In genomic region chr2:143209570-143210445, GRCh38 we compare ENCODE assay signal across 13 cellular contexts.
A peak's percentile ranks its signal among the peaks of the same experiment; 100 is the strongest.
DNase-seq lines count a peak whose midpoint lies in the region; ATAC-seq, FAIRE-seq and TF ChIP-seq lines count a peak whose summit lies in the region.
"Had no signal": no experiment of that assay in that cellular context is flagged by ENCODE, and none has a peak within 500 bp of the region (broad histone marks: within the 10 kb centered on the region; RNA-seq: fewer than 3 reads in every experiment).

No MANE protein-coding gene starts in this region.

- FAIRE-seq in HepG2 (lab: Jason Lieb, UNC): no peak

- H2AFZ ChIP-seq in HepG2 (ENCODE audit: low read length) (no peak overlapping the region), neural progenitor cell (replicated peaks) (peak overlapping the region; percentile 48)

- H3K4me3 ChIP-seq in HepG2 (replicated peaks in 1 of 3; ENCODE audit: insufficient read depth in 1 of 3, low read depth in 2 of 3, low read length in 3 of 3) (no peak overlapping the region), right lobe of liver (no peak overlapping the region), choroid plexus epithelial cell (ENCODE audit: low read depth, low read length) (no peak overlapping the region), neural progenitor cell (no peak overlapping the region)

- H3K36me3 Mint-ChIP-seq in neural progenitor cell: no peaks in the 10 kb centered on the region

- H3K79me2 ChIP-seq in HepG2 (ENCODE audit: insufficient read depth, low read length) (no peaks in the 10 kb centered on the region), neural progenitor cell (ENCODE audit: low read depth) (no peaks in the 10 kb centered on the region)

- H3K9ac ChIP-seq in HepG2 (ENCODE audit: insufficient read depth, low read depth, low read length) (no peak overlapping the region), neural progenitor cell (no peak overlapping the region)
- H3K9ac ChIP-seq: KMS-11 had no signal

- TF ChIP-seq POLR2A in HepG2 (IDR thresholded peaks at IDR 0.05; ENCODE audit: insufficient read depth in 1 of 2, low read depth in 2 of 2, low read length in 2 of 2) (no peak), right lobe of liver (IDR thresholded peaks at IDR 0.05) (no peak)

- no peaks in the 10 kb centered on the region for H3K27me3 Mint-ChIP-seq in neural progenitor cell (ENCODE audit: insufficient read depth, low read depth)

- intact Hi-C loops in HepG2 (cut with micrococcal nuclease; ENCODE audit: unreplicated experiment) (no loop called here), right lobe of liver (cut with DNase I) (no loop called here)

- H3K27ac ChIP-seq in HepG2 (ENCODE audit: extremely low read length, insufficient read depth, low read length) (no peak overlapping the region), right lobe of liver (no peak overlapping the region), neural progenitor cell (no peak overlapping the region)
- H3K27ac ChIP-seq: KMS-11 had no signal

- H3K27ac Mint-ChIP-seq in neural progenitor cell: no peak overlapping the region
- H3K27ac Mint-ChIP-seq: HFFc6 had no signal

- TF ChIP-seq EP300 in HepG2 (IDR thresholded peaks at IDR 0.05; ENCODE audit: low read depth in 2 of 2, low read length in 2 of 2): no peak
- TF ChIP-seq EP300 in HepG2 (CRISPR knock-in tag; IDR thresholded peaks at IDR 0.05; ENCODE audit: borderline replicate concordance): no peak

- no peak overlapping the region for H3K4me3 Mint-ChIP-seq in neural progenitor cell
- H3K4me3 Mint-ChIP-seq: HFFc6 had no signal

- TF ChIP-seq CTCF in HepG2 (CRISPR knock-in tag; IDR thresholded peaks at IDR 0.05): no peak
- TF ChIP-seq CTCF in right lobe of liver (IDR thresholded peaks at IDR 0.05): no peak
- TF ChIP-seq CTCF in choroid plexus epithelial cell (conservative IDR thresholded peaks at IDR 0.05; ENCODE audit: low read depth, low read length): no peak
- no peak for TF ChIP-seq CTCF in neural progenitor cell (IDR thresholded peaks at IDR 0.05)

- no peak for TF ChIP-seq RAD21 in HepG2 (CRISPR knock-in tag; IDR thresholded peaks at IDR 0.05)

- no peaks in the 10 kb centered on the region for H3K4me1 ChIP-seq in HepG2 (ENCODE audit: insufficient read depth, low read length)
- no peaks in the 10 kb centered on the region for H3K4me1 ChIP-seq in right lobe of liver
- no peaks in the 10 kb centered on the region for H3K4me1 ChIP-seq in neural progenitor cell

- ATAC-seq in HepG2 (no peak), right lobe of liver (no peak), GM19035 (IDR thresholded peaks at IDR 0.05; ENCODE audit: unreplicated experiment) (no peak)

- H3K9me3 ChIP-seq in HepG2 (ENCODE audit: low read length): no peaks in the 10 kb centered on the region
- no peaks in the 10 kb centered on the region for H3K9me3 ChIP-seq in right lobe of liver
- no peaks in the 10 kb centered on the region for H3K9me3 ChIP-seq in neural progenitor cell (ENCODE audit: low read depth)

- DNase-seq in HepG2 (ENCODE audit: low spot score) (no peak), right lobe of liver (no peak), choroid plexus epithelial cell (ENCODE audit: low read depth) (peak; percentile 5), neural progenitor cell (ENCODE audit: low spot score) (no peak), NCI-H1930 (lab: John Stamatoyannopoulos, UW) (no peak), mucosa of gallbladder (ENCODE audit: low spot score) (no peak)
- no peak for DNase-seq in activated CD8-positive, alpha-beta memory T cell treated with anti-CD3 and anti-CD28 coated beads for 24 hours
- DNase-seq: HFFc6, NCI-H1105, NCI-H1694 treated with DMSO at 0.1 percent for 48 hours, NCI-H446 had no signal

- H4K20me1 ChIP-seq in HepG2 (ENCODE audit: insufficient read depth, low read length) (no peaks in the 10 kb centered on the region), neural progenitor cell (ENCODE audit: low read depth) (no peaks in the 10 kb centered on the region)

- BruUV-seq in HepG2 (replicated peaks; lab: Mats Ljungman, UMichigan): no TSS peak

- no peak overlapping the region for H3K4me2 ChIP-seq in HepG2 (ENCODE audit: low read depth, low read length)
- no peak overlapping the region for H3K4me2 ChIP-seq in neural progenitor cell
- H3K4me2 ChIP-seq: KMS-11 had no signal

- H3K36me3 ChIP-seq in HepG2 (replicated peaks in 1 of 2; ENCODE audit: control insufficient read depth in 1 of 2, insufficient read depth in 2 of 2, low read length in 2 of 2) (no peaks in the 10 kb centered on the region), right lobe of liver (no peaks in the 10 kb centered on the region), neural progenitor cell (no peaks in the 10 kb centered on the region)

- POLR2A ChIA-PET in HepG2 (lab: Yijun Ruan, JAX): no interaction called here

- no peaks in the 10 kb centered on the region for H3K9me3 Mint-ChIP-seq in neural progenitor cell
- H3K9me3 Mint-ChIP-seq: HFFc6 had no signal

- H3F3A ChIP-seq in neural progenitor cell (ENCODE audit: low read depth): no peaks in the 10 kb centered on the region

- in situ Hi-C loops in HepG2 (cut with HindIII; ENCODE audit: extremely low pct_ligation_motif_present, low pct_unique_long_range_greater_than_20kb): no loop called here

- CTCF ChIA-PET in HepG2 (lab: Yijun Ruan, JAX; ENCODE audit: low intra/inter-chr PET ratio, low total read pairs): no interaction called here

- no peaks in the 10 kb centered on the region for H3K27me3 ChIP-seq in HepG2 (ENCODE audit: control insufficient read depth in 1 of 2, insufficient read depth in 2 of 2, low read length in 2 of 2)
- H3K27me3 ChIP-seq in right lobe of liver: no peaks in the 10 kb centered on the region
- H3K27me3 ChIP-seq in neural progenitor cell: no peaks in the 10 kb centered on the region

- 7% methylated on average over 6 of the region's 6 CpGs for WGBS in HepG2 (ENCODE audit: low lambda C conversion rate)
- 49% methylated on average over 6 of the region's 6 CpGs for WGBS in right lobe of liver (ENCODE audit: insufficient coverage, low coverage, low lambda C conversion rate, missing lambda C conversion rate)

- H3K4me1 Mint-ChIP-seq in neural progenitor cell: peaks cover 3% of the 10 kb centered on the region

TF ChIP-seq in HepG2, 621 proteins besides CTCF, POLR2A, EP300 and RAD21:
- no peak for TF ChIP-seq NFE2 (CRISPR knock-in tag; IDR thresholded peaks at IDR 0.05)
- TF ChIP-seq ZNF18 (CRISPR knock-in tag; IDR thresholded peaks at IDR 0.05; ENCODE audit: insufficient replicate concordance): no peak
- no peak for TF ChIP-seq CCAR2 (optimal IDR thresholded peaks at IDR 0.05; ENCODE audit: low read depth, low read length)
- TF ChIP-seq SKI (IDR thresholded peaks at IDR 0.05; ENCODE audit: partially characterized antibody): no peak
- no peak for TF ChIP-seq PHF8 (CRISPR knock-in tag; IDR thresholded peaks at IDR 0.05)
- no peak for TF ChIP-seq RBFOX2 (IDR thresholded peaks at IDR 0.05; ENCODE audit: low read depth, low read length)
- TF ChIP-seq CEBPB (IDR thresholded peaks at IDR 0.05; ENCODE audit: borderline replicate concordance, low read depth, low read length): peak; percentile 6; the same call in 1 of the 2 replicates
